ENCODE assay signal across 1 cellular context in the genomic region with DNA sequence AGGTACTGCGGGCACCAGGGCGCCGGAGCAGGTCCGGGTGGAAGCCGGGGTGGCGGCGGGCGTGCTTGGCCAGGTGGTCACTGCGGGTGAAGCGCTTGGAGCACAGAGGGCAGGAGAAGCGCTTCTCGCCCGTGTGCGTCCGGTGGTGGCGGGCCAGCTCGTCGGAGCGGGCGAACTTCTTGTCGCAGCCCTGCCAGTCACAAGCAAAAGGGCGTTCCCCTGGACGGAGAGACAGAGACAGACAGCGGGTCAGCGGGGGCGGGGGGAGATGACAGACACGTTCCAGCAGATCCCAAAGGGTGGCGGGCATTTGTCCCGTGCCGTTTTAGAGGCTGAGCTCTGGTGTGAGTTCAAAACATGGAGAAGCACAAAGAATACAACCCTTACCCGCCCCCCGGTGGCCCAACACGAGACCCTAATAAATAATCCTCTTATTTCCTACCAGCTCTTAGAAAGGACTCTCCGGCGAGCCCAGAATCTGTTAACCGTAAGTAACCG.
TF ChIP-seq lines count a peak whose summit lies in the region.

No MANE protein-coding gene starts in this region.

TF ChIP-seq in IMR-90, 13 proteins besides CTCF, POLR2A, EP300 and RAD21:
- TF ChIP-seq SMC3 (IDR thresholded peaks at IDR 0.05; ENCODE audit: low read depth, low read length) (no peak), FOS (IDR thresholded peaks at IDR 0.05; ENCODE audit: low read depth, low read length) (no peak), CEBPB (IDR thresholded peaks at IDR 0.05; ENCODE audit: low read depth, low read length) (no peak), RFX5 (IDR thresholded peaks at IDR 0.05; ENCODE audit: low read depth, low read length) (no peak)
